ENCODE assay signal across 11 cellular contexts in the genomic region with DNA sequence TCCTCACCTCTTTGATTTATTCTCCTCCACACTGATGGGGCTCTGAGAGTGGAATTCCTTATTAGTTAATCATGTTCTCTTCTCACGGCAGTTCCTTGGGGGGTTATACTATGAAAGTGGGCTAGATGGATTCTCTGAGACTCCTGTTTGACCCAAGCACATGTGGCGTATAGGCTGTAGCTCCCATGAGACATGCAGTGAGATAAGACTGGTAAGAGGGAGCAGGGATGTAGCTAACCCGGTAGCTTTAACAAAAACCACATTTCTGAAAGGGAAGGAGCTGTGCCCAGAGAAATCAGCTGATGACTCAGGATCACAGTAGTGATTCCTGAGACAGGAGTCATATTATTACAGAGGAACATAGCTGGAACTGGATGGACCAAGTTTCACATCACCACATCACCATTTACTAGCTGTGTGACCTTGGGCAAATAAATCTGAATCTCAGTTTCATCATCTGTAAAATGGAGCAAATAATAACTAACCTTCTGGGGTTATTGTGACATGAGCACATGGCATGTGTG.
DNase-seq lines count a peak whose midpoint lies in the region; ATAC-seq and TF ChIP-seq lines count a peak whose summit lies in the region.
"Had no signal": no experiment of that assay in that cellular context is flagged by ENCODE, and none has a peak within 500 bp of the region (broad histone marks: within the 10 kb centered on the region; RNA-seq: fewer than 3 reads in every experiment).

No MANE protein-coding gene starts in this region.

- TF ChIP-seq CTCF in AG09309 (IDR thresholded peaks at IDR 0.05; ENCODE audit: control insufficient read depth, insufficient read depth, low read depth, low read length, missing control alignments) (no peak), nephron progenitor cell (IDR thresholded peaks at IDR 0.05) (no peak)

- no peaks in the 10 kb centered on the region for H3K4me1 ChIP-seq in neuronal stem cell (ENCODE audit: control insufficient read depth in 2 of 2, insufficient read depth in 1 of 2, low read depth in 1 of 2, low read length in 2 of 2)

- no peak overlapping the region for H2AK5ac ChIP-seq in neuronal stem cell (ENCODE audit: low read depth, low read length)

- H3K9me3 ChIP-seq in MG63 (no peaks in the 10 kb centered on the region), neuronal stem cell (replicated peaks in 1 of 2; ENCODE audit: control insufficient read depth in 2 of 2, insufficient read depth in 1 of 2, low read depth in 1 of 2, low read length in 2 of 2) (no peaks in the 10 kb centered on the region)

- no peak overlapping the region for H3K27ac ChIP-seq in neuronal stem cell (replicated peaks; ENCODE audit: low read length)

- peaks cover 27% of the 10 kb centered on the region for H3K4me1 Mint-ChIP-seq in nephron progenitor cell
- peaks cover 13% of the 10 kb centered on the region for H3K4me1 Mint-ChIP-seq in activated CD8-positive, alpha-beta memory T cell treated with anti-CD3 and anti-CD28 coated beads, Interleukin-2, amount 10 ng/mL, durations not matched to agents 7 days and 5 days

- H3K4me2 ChIP-seq in neuronal stem cell (ENCODE audit: insufficient read depth, low read length, poor library complexity, severe bottlenecking), result no peak overlapping the region

- no peak overlapping the region for H2BK15ac ChIP-seq in neuronal stem cell (ENCODE audit: low read length)

- no peak for ATAC-seq in activated CD8-positive, alpha-beta memory T cell treated with anti-CD3 and anti-CD28 coated beads, Interleukin-2, amount 10 ng/mL, durations not matched to agents 7 days and 5 days
- ATAC-seq: Right ventricle myocardium inferior had no signal

- no peak overlapping the region for H3K23ac ChIP-seq in neuronal stem cell (ENCODE audit: low read depth, low read length, poor library complexity)

- no peak overlapping the region for H2AFZ ChIP-seq in neuronal stem cell (ENCODE audit: low read length)

- no peaks in the 10 kb centered on the region for H3K27me3 ChIP-seq in MG63
- H3K27me3 ChIP-seq in neuronal stem cell (ENCODE audit: control insufficient read depth in 3 of 3, insufficient read depth in 3 of 3, low read depth in 1 of 3, low read length in 3 of 3), result no peaks in the 10 kb centered on the region

- no peak overlapping the region for H3K4ac ChIP-seq in neuronal stem cell (ENCODE audit: low read length)

- peak overlapping the region; percentile 34 for H3K27ac Mint-ChIP-seq in nephron progenitor cell
- H3K27ac Mint-ChIP-seq in activated CD8-positive, alpha-beta memory T cell treated with anti-CD3 and anti-CD28 coated beads, Interleukin-2, amount 10 ng/mL, durations not matched to agents 7 days and 5 days, result no peak overlapping the region

- peaks cover 70% of the 10 kb centered on the region for H3K36me3 ChIP-seq in MG63
- H3K36me3 ChIP-seq in neuronal stem cell (replicated peaks in 1 of 2; ENCODE audit: control insufficient read depth in 2 of 2, insufficient read depth in 2 of 2, low read length in 2 of 2), result peaks cover 5 to 8% of the 10 kb centered on the region in 2 donors

- H4K91ac ChIP-seq in neuronal stem cell (ENCODE audit: low read depth, low read length, poor library complexity), result no peak overlapping the region

- peak; percentile 94 for DNase-seq in AG09309 (ENCODE audit: low read depth)
- DNase-seq in MG63, result peak; percentile 72
- DNase-seq in epidermal melanocyte (ENCODE audit: insufficient read length, low spot score), result peak; percentile 48
- no peak for DNase-seq in nephron progenitor cell
- DNase-seq in NCI-H2081 (lab: John Stamatoyannopoulos, UW), result no peak
- DNase-seq in stimulated activated CD4-positive, alpha-beta T cell treated with anti-CD3 and anti-CD28 coated beads, Interleukin-4, amount 100 ng/mL, for 24 hours, result no peak
- no peak for DNase-seq in neuronal stem cell (ENCODE audit: low spot score)
- no peak for DNase-seq in activated CD8-positive, alpha-beta memory T cell treated with anti-CD3 and anti-CD28 coated beads, Interleukin-2, amount 10 ng/mL, durations not matched to agents 7 days and 5 days
- DNase-seq: cerebellar nuclear complex, COR-L47 had no signal

- no peak overlapping the region for H2BK12ac ChIP-seq in neuronal stem cell (ENCODE audit: low read length)

- CTCF ChIA-PET in activated CD8-positive, alpha-beta memory T cell treated with anti-CD3 and anti-CD28 coated beads, Interleukin-2, amount 10 ng/mL, durations not matched to agents 7 days and 5 days (lab: Charles Lee), result no interaction called here

- H3K14ac ChIP-seq in neuronal stem cell (ENCODE audit: low read length), result no peak overlapping the region

- no peaks in the 10 kb centered on the region for H3K9me3 Mint-ChIP-seq in nephron progenitor cell
- H3K9me3 Mint-ChIP-seq in activated CD8-positive, alpha-beta memory T cell treated with anti-CD3 and anti-CD28 coated beads, Interleukin-2, amount 10 ng/mL, durations not matched to agents 7 days and 5 days (ENCODE audit: low read depth), result no peaks in the 10 kb centered on the region

- H4K8ac ChIP-seq in neuronal stem cell (ENCODE audit: low read depth, low read length), result no peak overlapping the region

- no CpG with 5 or more reads among the region's 3 CpGs for WGBS in neuronal stem cell (ENCODE audit: extremely low coverage in 2 of 2, insufficient read length in 2 of 2, insufficient replicate concordance in 1 of 2), 2 donors

- no peak overlapping the region for H3K9ac ChIP-seq in neuronal stem cell (ENCODE audit: low read depth, low read length, poor library complexity)

- H3K18ac ChIP-seq in neuronal stem cell (ENCODE audit: low read length), result no peak overlapping the region

- H3K79me1 ChIP-seq in neuronal stem cell (ENCODE audit: low read depth, low read length), result peaks cover 2% of the 10 kb centered on the region

- H3K4me3 ChIP-seq in AG09309 (ENCODE audit: control insufficient read depth, low read depth, low read length), result no peak overlapping the region
- no peak overlapping the region for H3K4me3 ChIP-seq in MG63
- H3K4me3 ChIP-seq in neuronal stem cell (ENCODE audit: low read length in 2 of 2), result no peak overlapping the region

- no peak overlapping the region for H3K4me3 Mint-ChIP-seq in nephron progenitor cell
- H3K4me3 Mint-ChIP-seq in activated CD8-positive, alpha-beta memory T cell treated with anti-CD3 and anti-CD28 coated beads, Interleukin-2, amount 10 ng/mL, durations not matched to agents 7 days and 5 days, result no peak overlapping the region

- no peaks in the 10 kb centered on the region for H3K27me3 Mint-ChIP-seq in nephron progenitor cell (ENCODE audit: low read depth, poor library complexity)
- H3K27me3 Mint-ChIP-seq in activated CD8-positive, alpha-beta memory T cell treated with anti-CD3 and anti-CD28 coated beads, Interleukin-2, amount 10 ng/mL, durations not matched to agents 7 days and 5 days, result no peaks in the 10 kb centered on the region

- H2BK120ac ChIP-seq in neuronal stem cell (ENCODE audit: low read depth, low read length), result no peak overlapping the region

- peaks cover 42% of the 10 kb centered on the region for H3K36me3 Mint-ChIP-seq in nephron progenitor cell (ENCODE audit: low read depth)
- H3K36me3 Mint-ChIP-seq in activated CD8-positive, alpha-beta memory T cell treated with anti-CD3 and anti-CD28 coated beads, Interleukin-2, amount 10 ng/mL, durations not matched to agents 7 days and 5 days, result peaks cover 2% of the 10 kb centered on the region

- no peak overlapping the region for H2BK5ac ChIP-seq in neuronal stem cell (ENCODE audit: low read length)

Comparison
In these comparisons a context has a peak if more than half of its experiments do, and no peak if none do; other contexts are left out.
1. DNase-seq: peak in AG09309 (single experiment), MG63 (single experiment) and epidermal melanocyte (single experiment); none in nephron progenitor cell (single experiment), NCI-H2081 (0 of 2), stimulated activated CD4-positive, alpha-beta T cell treated with anti-CD3 and anti-CD28 coated beads, Interleukin-4, amount 100 ng/mL, for 24 hours (single experiment), neuronal stem cell (single experiment) and activated CD8-positive, alpha-beta memory T cell treated with anti-CD3 and anti-CD28 coated beads, Interleukin-2, amount 10 ng/mL, durations not matched to agents 7 days and 5 days (single experiment).